Comparison of ENCODE assay signal across 9 cellular contexts in the genomic region with DNA sequence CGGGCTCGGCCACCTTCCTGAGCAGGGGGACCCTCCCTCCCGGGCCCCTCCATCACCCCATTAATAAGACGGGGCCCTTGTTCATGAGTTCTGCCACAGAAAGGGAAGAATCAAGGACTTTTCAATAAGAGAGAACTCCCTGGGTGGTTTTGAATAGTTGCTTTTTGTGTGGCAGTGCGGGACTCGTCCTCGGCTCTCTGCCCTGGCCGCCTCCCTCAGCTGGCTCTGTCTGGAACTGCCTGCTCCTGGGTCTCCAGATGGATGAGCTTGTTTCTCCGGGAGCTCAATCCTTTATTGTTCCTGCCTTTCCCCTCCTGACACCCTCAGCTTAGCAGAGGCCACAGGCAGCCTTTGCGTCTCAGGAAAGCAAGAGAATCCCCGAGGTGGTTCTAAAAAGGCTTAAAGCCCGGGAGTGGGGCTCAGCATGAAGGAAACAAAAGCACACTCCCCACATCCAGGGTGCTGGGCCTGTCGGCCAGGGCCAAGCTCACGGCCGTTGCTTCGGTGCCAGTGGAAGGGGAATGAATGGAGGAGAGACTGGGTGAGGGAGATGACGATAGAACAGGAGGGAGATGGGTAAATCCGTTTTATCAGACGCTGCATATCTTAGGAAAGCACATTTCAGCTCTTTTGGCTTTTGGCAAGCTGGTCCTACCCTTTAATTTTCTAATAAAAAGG.
A peak's percentile ranks its signal among the peaks of the same experiment; 100 is the strongest.
DNase-seq lines count a peak whose midpoint lies in the region; ATAC-seq and TF ChIP-seq lines count a peak whose summit lies in the region.
"Had no signal": no experiment of that assay in that cellular context is flagged by ENCODE, and none has a peak within 500 bp of the region (broad histone marks: within the 10 kb centered on the region; RNA-seq: fewer than 3 reads in every experiment).

No MANE protein-coding gene starts in this region.

- peak; percentile 74 for DNase-seq in AG08396 (ENCODE audit: low spot score)
- peak; percentile 8 for DNase-seq in NCI-H2227 treated with DMSO at 0.1 percent for 48 hours (lab: John Stamatoyannopoulos, UW)
- DNase-seq in NCI-H2107 treated with DMSO at 0.1 percent for 48 hours (lab: John Stamatoyannopoulos, UW; ENCODE audit: unreplicated experiment) = no peak
- no peak for DNase-seq in NCI-H748 treated with DMSO at 0.1 percent for 48 hours (lab: John Stamatoyannopoulos, UW)
- no peak for DNase-seq in stimulated activated naive CD8-positive, alpha-beta T cell treated with anti-CD3 and anti-CD28 coated beads, Interleukin-15, amount 100 ng/mL, for 72 hours
- DNase-seq: NCI-H2081 had no signal

- no peaks in the 10 kb centered on the region for H3K36me3 Mint-ChIP-seq in nephron (ENCODE audit: low read depth)

- H3K27me3 ChIP-seq in esophagus (ENCODE audit: control insufficient read depth in 1 of 2, insufficient read depth in 2 of 2, low read length in 2 of 2) = no peaks in the 10 kb centered on the region

- H3K36me3 ChIP-seq in esophagus (ENCODE audit: control insufficient read depth in 2 of 2, insufficient read depth in 2 of 2, low read length in 1 of 2) = peaks cover 0 to 2% of the 10 kb centered on the region in 2 donors

- H3K27ac ChIP-seq in esophagus (ENCODE audit: low read depth in 2 of 2, low read length in 1 of 2) = peak overlapping the region; percentile 76 to 98

- peak overlapping the region; percentile 87 to 90 (median 90) for H3K27ac Mint-ChIP-seq in nephron
- H3K27ac Mint-ChIP-seq in stimulated activated naive CD8-positive, alpha-beta T cell treated with anti-CD3 and anti-CD28 coated beads, Interleukin-15, amount 100 ng/mL, for 72 hours = no peak overlapping the region

- TF ChIP-seq CTCF in nephron (IDR thresholded peaks at IDR 0.05; ENCODE audit: unreplicated experiment in 3 of 3) = peak in 2 of 3 experiments; percentile 27 to 30

- no peaks in the 10 kb centered on the region for H3K27me3 Mint-ChIP-seq in nephron (ENCODE audit: low read depth)
- H3K27me3 Mint-ChIP-seq in stimulated activated naive CD8-positive, alpha-beta T cell treated with anti-CD3 and anti-CD28 coated beads, Interleukin-15, amount 100 ng/mL, for 72 hours = no peaks in the 10 kb centered on the region

- WGBS in esophagus, 2 donors = 38 to 50% methylated on average over 19 of the region's 19 CpGs

- peaks cover 54% of the 10 kb centered on the region for H3K4me1 Mint-ChIP-seq in nephron
- peaks cover 56% of the 10 kb centered on the region for H3K4me1 Mint-ChIP-seq in stimulated activated naive CD8-positive, alpha-beta T cell treated with anti-CD3 and anti-CD28 coated beads, Interleukin-15, amount 100 ng/mL, for 72 hours

- no peaks in the 10 kb centered on the region for H3K9me3 Mint-ChIP-seq in nephron
- no peaks in the 10 kb centered on the region for H3K9me3 Mint-ChIP-seq in stimulated activated naive CD8-positive, alpha-beta T cell treated with anti-CD3 and anti-CD28 coated beads, Interleukin-15, amount 100 ng/mL, for 72 hours

- ATAC-seq in GM21529 (IDR thresholded peaks at IDR 0.05; ENCODE audit: unreplicated experiment) = no peak
- ATAC-seq in stimulated activated naive CD8-positive, alpha-beta T cell treated with anti-CD3 and anti-CD28 coated beads, Interleukin-15, amount 100 ng/mL, for 72 hours = no peak

- peak overlapping the region in 1 of 2 donors; percentile 17 for H3K4me3 ChIP-seq in esophagus (ENCODE audit: low read depth in 1 of 2, low read length in 2 of 2)

- peaks cover 16 to 39% of the 10 kb centered on the region in 2 donors for H3K4me1 ChIP-seq in esophagus (ENCODE audit: control insufficient read depth in 2 of 2, insufficient read depth in 2 of 2, low read length in 1 of 2)

- no peaks in the 10 kb centered on the region for H3K9me3 ChIP-seq in esophagus (ENCODE audit: control insufficient read depth in 2 of 2, insufficient read depth in 1 of 2, low read depth in 1 of 2, low read length in 1 of 2)

- H3K4me3 Mint-ChIP-seq in nephron = peak overlapping the region; percentile 52 to 65 (median 61)
- no peak overlapping the region for H3K4me3 Mint-ChIP-seq in stimulated activated naive CD8-positive, alpha-beta T cell treated with anti-CD3 and anti-CD28 coated beads, Interleukin-15, amount 100 ng/mL, for 72 hours

Comparison
In these comparisons a context has a peak if more than half of its experiments do, and no peak if none do; other contexts are left out.
1. DNase-seq: peak in AG08396 (single experiment) and NCI-H2227 treated with DMSO at 0.1 percent for 48 hours (single experiment); none in NCI-H2107 treated with DMSO at 0.1 percent for 48 hours (single experiment), NCI-H748 treated with DMSO at 0.1 percent for 48 hours (single experiment) and stimulated activated naive CD8-positive, alpha-beta T cell treated with anti-CD3 and anti-CD28 coated beads, Interleukin-15, amount 100 ng/mL, for 72 hours (0 of 2).
2. H3K27ac Mint-ChIP-seq: peak in nephron (3 of 3); none in stimulated activated naive CD8-positive, alpha-beta T cell treated with anti-CD3 and anti-CD28 coated beads, Interleukin-15, amount 100 ng/mL, for 72 hours (0 of 2).
3. H3K4me3 Mint-ChIP-seq: peak in nephron (3 of 3); none in stimulated activated naive CD8-positive, alpha-beta T cell treated with anti-CD3 and anti-CD28 coated beads, Interleukin-15, amount 100 ng/mL, for 72 hours (0 of 2).